ENCODE assay signal across 19 cellular contexts in the genomic region with DNA sequence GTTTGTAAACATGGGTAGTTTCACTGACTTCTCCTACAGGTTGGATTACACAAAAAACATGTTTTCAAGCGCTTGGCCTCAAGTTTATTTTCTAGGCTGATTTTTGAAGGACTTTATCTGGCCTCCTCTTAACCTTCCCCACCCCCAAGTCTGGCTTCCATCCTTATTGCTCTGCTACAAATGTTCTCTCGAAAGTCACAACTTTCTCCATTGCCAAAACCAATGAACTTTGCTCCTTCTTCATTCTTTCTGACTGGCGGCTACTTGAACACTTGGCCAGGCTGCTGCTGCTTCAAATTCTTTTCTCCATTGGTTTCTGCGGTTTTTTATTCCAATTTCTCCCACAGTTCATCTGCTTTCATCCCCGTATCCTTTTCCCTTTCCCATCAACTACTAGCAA.
DNase-seq lines count a peak whose midpoint lies in the region; ATAC-seq and TF ChIP-seq lines count a peak whose summit lies in the region.
"Had no signal": no experiment of that assay in that cellular context is flagged by ENCODE, and none has a peak within 500 bp of the region (broad histone marks: within the 10 kb centered on the region; RNA-seq: fewer than 3 reads in every experiment).

No MANE protein-coding gene starts in this region.

- H2AFZ ChIP-seq in osteoblast (ENCODE audit: low read length), result no peak overlapping the region

- intact Hi-C loops in heart left ventricle (cut with DNase I), result no loop called here
- intact Hi-C loops in aorta (cut with DNase I), result no loop called here

- H3K27me3 ChIP-seq in heart left ventricle, result no peaks in the 10 kb centered on the region
- no peaks in the 10 kb centered on the region for H3K27me3 ChIP-seq in osteoblast (ENCODE audit: insufficient read depth, low read length)
- no peaks in the 10 kb centered on the region for H3K27me3 ChIP-seq in aorta (ENCODE audit: control insufficient read depth in 1 of 2, insufficient read depth in 2 of 2, low read length in 1 of 2)

- no peak for TF ChIP-seq POLR2A in heart left ventricle (IDR thresholded peaks at IDR 0.05)

- no peaks in the 10 kb centered on the region for H4K20me1 ChIP-seq in osteoblast (ENCODE audit: insufficient read depth, low read length)

- peak in 3 of 4 donors; percentile 20 to 33 (median 29) for ATAC-seq in heart left ventricle
- peak; percentile 49 for ATAC-seq in aorta (ENCODE audit: low FRiP score)
- no peak for ATAC-seq in HG03469 (IDR thresholded peaks at IDR 0.05; ENCODE audit: unreplicated experiment)
- ATAC-seq: stimulated activated memory B cell treated with anti-CD40 and anti-IgM and Interleukin-4, amounts not matched to agents 10 μg/mL and 1 μg/mL and 100 μg/mL, for 72 hours; WTC11 had no signal

- peak overlapping the region; percentile 54 for H3K4me2 ChIP-seq in osteoblast (ENCODE audit: insufficient read depth, low read length)

- DNase-seq in cardiac fibroblast (ENCODE audit: low read depth in 2 of 2), result peak; percentile 39 to 61
- DNase-seq in heart left ventricle, result peak in 1 of 5 donors; percentile 36
- DNase-seq in osteoblast (ENCODE audit: insufficient read length, low spot score, missing footprints), result no peak
- no peak for DNase-seq in aorta
- no peak for DNase-seq in NCI-H1694 (lab: John Stamatoyannopoulos, UW)
- DNase-seq in NCI-H82 treated with DMSO at 0.1 percent for 48 hours (lab: John Stamatoyannopoulos, UW; ENCODE audit: unreplicated experiment), result no peak
- DNase-seq: activated CD4-positive, alpha-beta T cell treated with anti-CD3 and anti-CD28 coated beads, Interleukin-2, amount 50 U/mL, for 48 hours; activated effector memory CD4-positive, alpha-beta T cell treated with Interleukin-2 at 50 U/mL for 16 hours; central memory CD4-positive, alpha-beta T cell; DND-41; naive B cell; NCI-H1417 treated with DMSO at 0.1 percent for 48 hours; NCI-H524 treated with DMSO at 0.1 percent for 48 hours; RPMI8226; stimulated activated CD4-positive, alpha-beta T cell treated with anti-CD3 and anti-CD28 coated beads, Interleukin-1b, Interleukin-23, amount 100 ng/mL, for 48 hours; T-helper 9 cell had no signal

- H3K4me1 ChIP-seq in heart left ventricle (peaks cover 3 to 66% (median 33%) of the 10 kb centered on the region in 12 donors), osteoblast (ENCODE audit: insufficient read depth, low read length) (peaks cover 42% of the 10 kb centered on the region), aorta (ENCODE audit: control insufficient read depth in 1 of 2, insufficient read depth in 2 of 2, low read length in 2 of 2) (peaks cover 0 to 20% of the 10 kb centered on the region in 2 donors)

- H3K27ac ChIP-seq in heart left ventricle (peak overlapping the region in 7 of 12 donors; percentile 1 to 34 (median 21)), osteoblast (ENCODE audit: low read depth, low read length) (peak overlapping the region; percentile 81), aorta (ENCODE audit: low read depth in 1 of 2, low read length in 2 of 2) (no peak overlapping the region)

- H3K36me3 ChIP-seq in heart left ventricle (no peaks in the 10 kb centered on the region), osteoblast (ENCODE audit: insufficient read depth, low read length) (no peaks in the 10 kb centered on the region), aorta (ENCODE audit: control insufficient read depth in 1 of 2, insufficient read depth in 2 of 2, low read length in 1 of 2) (no peaks in the 10 kb centered on the region)

- H3K4me3 ChIP-seq in cardiac fibroblast (replicated peaks in 1 of 2; ENCODE audit: low read depth in 2 of 2, low read length in 2 of 2), result no peak overlapping the region
- H3K4me3 ChIP-seq in heart left ventricle, result no peak overlapping the region
- H3K4me3 ChIP-seq in osteoblast (ENCODE audit: insufficient read depth, low read length), result no peak overlapping the region
- H3K4me3 ChIP-seq in aorta (ENCODE audit: low read length in 2 of 2), result no peak overlapping the region

- 53 to 75% (median 57%) methylated on average over 5 of the region's 5 CpGs for WGBS in heart left ventricle, 4 donors
- WGBS in aorta, 2 donors, result 18 to 20% methylated on average over 5 of the region's 5 CpGs

- no peaks in the 10 kb centered on the region for H3K79me2 ChIP-seq in osteoblast (ENCODE audit: insufficient read depth, low read length)

- TF ChIP-seq CTCF in cardiac fibroblast (IDR thresholded peaks at IDR 0.05; ENCODE audit: low read depth, low read length) (no peak), heart left ventricle (IDR thresholded peaks at IDR 0.05) (no peak), osteoblast (IDR thresholded peaks at IDR 0.05; ENCODE audit: extremely low read depth, low read depth, low read length) (no peak)

- H3K9me3 ChIP-seq in heart left ventricle (no peaks in the 10 kb centered on the region), osteoblast (ENCODE audit: low read depth, low read length) (no peaks in the 10 kb centered on the region), aorta (ENCODE audit: control insufficient read depth, low read length) (no peaks in the 10 kb centered on the region)

Comparison
In these comparisons a context has a peak if more than half of its experiments do, and no peak if none do; other contexts are left out.
1. DNase-seq: peak in cardiac fibroblast (2 of 2); none in osteoblast (single experiment), aorta (0 of 2), NCI-H1694 (single experiment) and NCI-H82 treated with DMSO at 0.1 percent for 48 hours (single experiment).
2. H3K27ac ChIP-seq: peak in heart left ventricle (7 of 12) and osteoblast (single experiment); none in aorta (0 of 2).